ENCODE assay signal across 10 cellular contexts in genomic region chr11:128714881-128715280, GRCh38. TPM values are rescaled to one million over a fixed set of nuclear protein-coding genes. Genes with fewer than 3 reads are reported as not detected.
DNase-seq lines count a peak whose midpoint lies in the region; ATAC-seq and TF ChIP-seq lines count a peak whose summit lies in the region.
"Had no signal": no experiment of that assay in that cellular context is flagged by ENCODE, and none has a peak within 500 bp of the region (broad histone marks: within the 10 kb centered on the region; RNA-seq: fewer than 3 reads in every experiment).

No MANE protein-coding gene starts in this region.

- H3K27me3 ChIP-seq in PC-9 (ENCODE audit: insufficient read depth, low read depth) = no peaks in the 10 kb centered on the region
- H3K27me3 ChIP-seq in skeletal muscle satellite cell (ENCODE audit: control insufficient read depth, insufficient read depth, low read length) = no peaks in the 10 kb centered on the region

- intact Hi-C loops in PC-9 (cut with micrococcal nuclease; ENCODE audit: unreplicated experiment) = loop anchor here (1.0 to 10.0 kb wide), 3 partner anchors 220 to 505 kb away; no protein-coding TSS in a partner anchor

- H3K4me2 ChIP-seq in PC-9 (no peak overlapping the region), skeletal muscle satellite cell (ENCODE audit: low read length) (peak overlapping the region; percentile 73)

- H3K79me2 ChIP-seq in PC-9 (ENCODE audit: low read depth) = no peaks in the 10 kb centered on the region

- peak; percentile 33 to 47 for ATAC-seq in activated CD4-positive, CD25-positive, alpha-beta regulatory T cell treated with anti-CD3 and anti-CD28 coated beads, Interleukin-2, amount 50 U/mL, for 24 hours
- ATAC-seq in HG03342 (IDR thresholded peaks at IDR 0.05; ENCODE audit: unreplicated experiment) (no peak), HG03135 (IDR thresholded peaks at IDR 0.05; ENCODE audit: unreplicated experiment) (no peak)

- no peaks in the 10 kb centered on the region for H4K20me1 ChIP-seq in PC-9 (ENCODE audit: insufficient read depth)

- no peaks in the 10 kb centered on the region for H3K9me2 ChIP-seq in PC-9 (ENCODE audit: insufficient read depth)

- no peak for DNase-seq in activated CD4-positive, CD25-positive, alpha-beta regulatory T cell (lab: John Stamatoyannopoulos, UW)
- DNase-seq in PC-9 = peak; percentile 53 to 67
- peak; percentile 34 for DNase-seq in epithelial cell of prostate (ENCODE audit: low read depth, low spot score)
- no peak for DNase-seq in NCI-H2029 treated with DMSO at 0.1 percent for 48 hours (lab: John Stamatoyannopoulos, UW)
- DNase-seq: NCI-H510A treated with DMSO at 0.1 percent for 48 hours had no signal

- no peak for TF ChIP-seq CTCF in PC-9 (conservative IDR thresholded peaks at IDR 0.05)

- CTCF ChIA-PET in PC-9 (lab: Charles Lee) = no interaction called here

- no TSS peak for BruUV-seq in PC-9 (replicated peaks; lab: Mats Ljungman, UMichigan)

- H2AFZ ChIP-seq in PC-9 = no peak overlapping the region

- H3K27ac ChIP-seq in PC-9 (no peak overlapping the region), epithelial cell of prostate (no peak overlapping the region)

- H3K36me3 ChIP-seq in PC-9 (ENCODE audit: low read depth) (no peaks in the 10 kb centered on the region), skeletal muscle satellite cell (ENCODE audit: insufficient read depth, low read length) (no peaks in the 10 kb centered on the region)

- H3K4me1 ChIP-seq in PC-9 (replicated peaks; ENCODE audit: insufficient read depth) = no peaks in the 10 kb centered on the region
- H3K4me1 ChIP-seq in skeletal muscle satellite cell (ENCODE audit: control insufficient read depth, insufficient read depth, low read length) = peaks cover 46% of the 10 kb centered on the region

- H3K9me3 ChIP-seq in PC-9 (ENCODE audit: insufficient read depth, low read depth) = no peaks in the 10 kb centered on the region
- H3K9me3 ChIP-seq in skeletal muscle satellite cell (replicated peaks; ENCODE audit: low read length) = no peaks in the 10 kb centered on the region

- POLR2A ChIA-PET in PC-9 (lab: Charles Lee; ENCODE audit: unreplicated experiment) = interaction anchor here (0.5 to 0.6 kb wide), 2 partner anchors 21 to 1147 kb away, joined by 6 to 7 read pairs; partner anchors contain the start of gene FLI1

- H3K9ac ChIP-seq in skeletal muscle satellite cell (ENCODE audit: low read depth, low read length) = peak overlapping the region; percentile 71

- H3F3A ChIP-seq in PC-9 (ENCODE audit: insufficient read depth, low read depth) = no peaks in the 10 kb centered on the region

- no peak overlapping the region for H3K4me3 ChIP-seq in PC-9
- H3K4me3 ChIP-seq in skeletal muscle satellite cell (ENCODE audit: low read length) = no peak overlapping the region
- H3K4me3 ChIP-seq: skin epidermis had no signal

RNA-seq across cellular contexts. Expression of gene FLI1, which starts 21.0 kb away (rescaled TPM):
- total RNA-seq in PC-9 (2021) = 2.8 and 3.6 TPM in 2 replicates
- total RNA-seq in skeletal muscle satellite cell (2012; rRNA removed) = 1.5 and 2.5 TPM in 2 replicates

Comparison
In these comparisons a context has a peak if more than half of its experiments do, and no peak if none do; other contexts are left out.
1. ATAC-seq: peak in activated CD4-positive, CD25-positive, alpha-beta regulatory T cell treated with anti-CD3 and anti-CD28 coated beads, Interleukin-2, amount 50 U/mL, for 24 hours (2 of 2); none in HG03342 (single experiment) and HG03135 (single experiment).
2. DNase-seq: peak in PC-9 (2 of 2) and epithelial cell of prostate (single experiment); none in activated CD4-positive, CD25-positive, alpha-beta regulatory T cell (0 of 4) and NCI-H2029 treated with DMSO at 0.1 percent for 48 hours (single experiment).